ENCODE assay signal across 1 cellular context in the genomic region with DNA sequence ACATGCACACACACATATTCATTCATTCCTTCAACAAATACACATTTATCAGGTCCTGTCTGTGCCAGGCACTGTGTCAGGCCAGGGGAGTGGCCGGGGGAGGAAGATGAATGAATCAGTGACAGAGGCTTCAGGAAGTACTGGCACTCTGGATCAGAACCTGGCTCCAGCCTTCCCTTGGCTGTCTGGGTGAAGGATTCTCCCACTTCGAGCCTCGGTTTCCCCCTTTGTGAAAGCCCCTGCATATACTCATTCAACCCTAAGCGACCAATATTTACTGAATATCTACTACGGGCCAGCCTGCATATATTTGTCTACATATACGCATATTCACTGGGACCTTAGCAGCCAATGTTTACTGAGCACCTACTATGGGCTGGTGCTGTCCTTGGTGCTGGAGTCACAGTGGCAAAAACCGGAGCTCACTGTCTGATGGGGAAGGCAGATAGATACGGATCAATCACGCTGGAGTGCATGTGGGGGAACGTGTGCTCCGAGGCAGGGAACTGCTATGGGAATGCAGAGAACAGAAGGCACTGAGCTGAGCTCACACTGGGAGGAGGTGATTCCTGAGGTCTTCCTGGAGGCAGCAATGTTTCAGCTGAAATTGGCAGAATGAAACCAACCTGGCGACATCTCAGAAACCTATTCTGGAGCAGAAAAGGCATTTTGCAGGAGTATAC.
TF ChIP-seq lines count a peak whose summit lies in the region.

No MANE protein-coding gene starts in this region.

TF ChIP-seq in WTC11, 78 proteins besides CTCF, POLR2A, EP300 and RAD21 (continued from another document):
- TF ChIP-seq, protein P1, sequence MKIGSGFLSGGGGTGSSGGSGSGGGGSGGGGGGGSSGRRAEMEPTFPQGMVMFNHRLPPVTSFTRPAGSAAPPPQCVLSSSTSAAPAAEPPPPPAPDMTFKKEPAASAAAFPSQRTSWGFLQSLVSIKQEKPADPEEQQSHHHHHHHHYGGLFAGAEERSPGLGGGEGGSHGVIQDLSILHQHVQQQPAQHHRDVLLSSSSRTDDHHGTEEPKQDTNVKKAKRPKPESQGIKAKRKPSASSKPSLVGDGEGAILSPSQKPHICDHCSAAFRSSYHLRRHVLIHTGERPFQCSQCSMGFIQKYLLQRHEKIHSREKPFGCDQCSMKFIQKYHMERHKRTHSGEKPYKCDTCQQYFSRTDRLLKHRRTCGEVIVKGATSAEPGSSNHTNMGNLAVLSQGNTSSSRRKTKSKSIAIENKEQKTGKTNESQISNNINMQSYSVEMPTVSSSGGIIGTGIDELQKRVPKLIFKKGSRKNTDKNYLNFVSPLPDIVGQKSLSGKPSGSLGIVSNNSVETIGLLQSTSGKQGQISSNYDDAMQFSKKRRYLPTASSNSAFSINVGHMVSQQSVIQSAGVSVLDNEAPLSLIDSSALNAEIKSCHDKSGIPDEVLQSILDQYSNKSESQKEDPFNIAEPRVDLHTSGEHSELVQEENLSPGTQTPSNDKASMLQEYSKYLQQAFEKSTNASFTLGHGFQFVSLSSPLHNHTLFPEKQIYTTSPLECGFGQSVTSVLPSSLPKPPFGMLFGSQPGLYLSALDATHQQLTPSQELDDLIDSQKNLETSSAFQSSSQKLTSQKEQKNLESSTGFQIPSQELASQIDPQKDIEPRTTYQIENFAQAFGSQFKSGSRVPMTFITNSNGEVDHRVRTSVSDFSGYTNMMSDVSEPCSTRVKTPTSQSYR (CRISPR knock-in tag; IDR thresholded peaks at IDR 0.05), result no peak
- TF ChIP-seq ZNF263 (CRISPR knock-in tag; IDR thresholded peaks at IDR 0.05; ENCODE audit: low read depth) (no peak), ZNF219 (CRISPR knock-in tag; IDR thresholded peaks at IDR 0.05; ENCODE audit: borderline replicate concordance) (0 out of 2 replicates have a peak, but pooled peaks have one; percentile 61), GRHL2 (CRISPR knock-in tag; IDR thresholded peaks at IDR 0.05; ENCODE audit: insufficient replicate concordance, severe bottlenecking) (no peak), CREB1 (CRISPR knock-in tag; IDR thresholded peaks at IDR 0.05) (no peak), NFATC4 (CRISPR knock-in tag; IDR thresholded peaks at IDR 0.05) (no peak), ZBTB21 (CRISPR knock-in tag; IDR thresholded peaks at IDR 0.05; ENCODE audit: borderline replicate concordance) (no peak)
- TF ChIP-seq, protein P2, sequence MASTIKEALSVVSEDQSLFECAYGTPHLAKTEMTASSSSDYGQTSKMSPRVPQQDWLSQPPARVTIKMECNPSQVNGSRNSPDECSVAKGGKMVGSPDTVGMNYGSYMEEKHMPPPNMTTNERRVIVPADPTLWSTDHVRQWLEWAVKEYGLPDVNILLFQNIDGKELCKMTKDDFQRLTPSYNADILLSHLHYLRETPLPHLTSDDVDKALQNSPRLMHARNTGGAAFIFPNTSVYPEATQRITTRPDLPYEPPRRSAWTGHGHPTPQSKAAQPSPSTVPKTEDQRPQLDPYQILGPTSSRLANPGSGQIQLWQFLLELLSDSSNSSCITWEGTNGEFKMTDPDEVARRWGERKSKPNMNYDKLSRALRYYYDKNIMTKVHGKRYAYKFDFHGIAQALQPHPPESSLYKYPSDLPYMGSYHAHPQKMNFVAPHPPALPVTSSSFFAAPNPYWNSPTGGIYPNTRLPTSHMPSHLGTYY (CRISPR knock-in tag; IDR thresholded peaks at IDR 0.05), result no peak
- TF ChIP-seq, protein P3, sequence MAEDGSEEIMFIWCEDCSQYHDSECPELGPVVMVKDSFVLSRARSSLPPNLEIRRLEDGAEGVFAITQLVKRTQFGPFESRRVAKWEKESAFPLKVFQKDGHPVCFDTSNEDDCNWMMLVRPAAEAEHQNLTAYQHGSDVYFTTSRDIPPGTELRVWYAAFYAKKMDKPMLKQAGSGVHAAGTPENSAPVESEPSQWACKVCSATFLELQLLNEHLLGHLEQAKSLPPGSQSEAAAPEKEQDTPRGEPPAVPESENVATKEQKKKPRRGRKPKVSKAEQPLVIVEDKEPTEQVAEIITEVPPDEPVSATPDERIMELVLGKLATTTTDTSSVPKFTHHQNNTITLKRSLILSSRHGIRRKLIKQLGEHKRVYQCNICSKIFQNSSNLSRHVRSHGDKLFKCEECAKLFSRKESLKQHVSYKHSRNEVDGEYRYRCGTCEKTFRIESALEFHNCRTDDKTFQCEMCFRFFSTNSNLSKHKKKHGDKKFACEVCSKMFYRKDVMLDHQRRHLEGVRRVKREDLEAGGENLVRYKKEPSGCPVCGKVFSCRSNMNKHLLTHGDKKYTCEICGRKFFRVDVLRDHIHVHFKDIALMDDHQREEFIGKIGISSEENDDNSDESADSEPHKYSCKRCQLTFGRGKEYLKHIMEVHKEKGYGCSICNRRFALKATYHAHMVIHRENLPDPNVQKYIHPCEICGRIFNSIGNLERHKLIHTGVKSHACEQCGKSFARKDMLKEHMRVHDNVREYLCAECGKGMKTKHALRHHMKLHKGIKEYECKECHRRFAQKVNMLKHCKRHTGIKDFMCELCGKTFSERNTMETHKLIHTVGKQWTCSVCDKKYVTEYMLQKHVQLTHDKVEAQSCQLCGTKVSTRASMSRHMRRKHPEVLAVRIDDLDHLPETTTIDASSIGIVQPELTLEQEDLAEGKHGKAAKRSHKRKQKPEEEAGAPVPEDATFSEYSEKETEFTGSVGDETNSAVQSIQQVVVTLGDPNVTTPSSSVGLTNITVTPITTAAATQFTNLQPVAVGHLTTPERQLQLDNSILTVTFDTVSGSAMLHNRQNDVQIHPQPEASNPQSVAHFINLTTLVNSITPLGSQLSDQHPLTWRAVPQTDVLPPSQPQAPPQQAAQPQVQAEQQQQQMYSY (CRISPR knock-in tag; IDR thresholded peaks at IDR 0.05), result no peak
- TF ChIP-seq, protein P4, sequence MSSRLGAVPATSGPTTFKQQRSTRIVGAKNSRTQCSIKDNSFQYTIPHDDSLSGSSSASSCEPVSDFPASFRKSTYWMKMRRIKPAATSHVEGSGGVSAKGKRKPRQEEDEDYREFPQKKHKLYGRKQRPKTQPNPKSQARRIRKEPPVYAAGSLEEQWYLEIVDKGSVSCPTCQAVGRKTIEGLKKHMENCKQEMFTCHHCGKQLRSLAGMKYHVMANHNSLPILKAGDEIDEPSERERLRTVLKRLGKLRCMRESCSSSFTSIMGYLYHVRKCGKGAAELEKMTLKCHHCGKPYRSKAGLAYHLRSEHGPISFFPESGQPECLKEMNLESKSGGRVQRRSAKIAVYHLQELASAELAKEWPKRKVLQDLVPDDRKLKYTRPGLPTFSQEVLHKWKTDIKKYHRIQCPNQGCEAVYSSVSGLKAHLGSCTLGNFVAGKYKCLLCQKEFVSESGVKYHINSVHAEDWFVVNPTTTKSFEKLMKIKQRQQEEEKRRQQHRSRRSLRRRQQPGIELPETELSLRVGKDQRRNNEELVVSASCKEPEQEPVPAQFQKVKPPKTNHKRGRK (CRISPR knock-in tag; IDR thresholded peaks at IDR 0.05; ENCODE audit: borderline replicate concordance), result no peak
- TF ChIP-seq, protein P5, sequence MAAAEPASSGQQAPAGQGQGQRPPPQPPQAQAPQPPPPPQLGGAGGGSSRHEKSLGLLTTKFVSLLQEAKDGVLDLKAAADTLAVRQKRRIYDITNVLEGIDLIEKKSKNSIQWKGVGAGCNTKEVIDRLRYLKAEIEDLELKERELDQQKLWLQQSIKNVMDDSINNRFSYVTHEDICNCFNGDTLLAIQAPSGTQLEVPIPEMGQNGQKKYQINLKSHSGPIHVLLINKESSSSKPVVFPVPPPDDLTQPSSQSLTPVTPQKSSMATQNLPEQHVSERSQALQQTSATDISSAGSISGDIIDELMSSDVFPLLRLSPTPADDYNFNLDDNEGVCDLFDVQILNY (CRISPR knock-in tag; IDR thresholded peaks at IDR 0.05), result no peak; the same call in 1 of the 2 replicates
